8 cellular contexts compared by ENCODE assay signal in genomic region chrX:48957477-48957826, GRCh38. TPM values are rescaled to one million over a fixed set of nuclear protein-coding genes. Genes with fewer than 3 reads are reported as not detected.
DNase-seq lines count a peak whose midpoint lies in the region; ATAC-seq, FAIRE-seq and TF ChIP-seq lines count a peak whose summit lies in the region.

Gene OTUD5, minus strand, starts transcription at chrX:48957607. Its CDS starts 37 bp downstream, at chrX:48957570.

- peaks cover 0 to 27% of the 10 kb centered on the region in 2 donors for H3K4me1 ChIP-seq in kidney (ENCODE audit: control insufficient read depth in 1 of 2, insufficient read depth in 1 of 2, low read depth in 1 of 2, low read length in 2 of 2)

- peak within 1 kb of the TSS; percentile 72 for H3K4me3 ChIP-seq in Jurkat, Clone E6-1 (ENCODE audit: low read length)
- H3K4me3 ChIP-seq in brain microvascular endothelial cell (ENCODE audit: low read depth, low read length) (peak within 1 kb of the TSS; percentile 74), kidney (ENCODE audit: low read length in 2 of 2) (peak within 1 kb of the TSS; percentile 90 to 92)

- intact Hi-C loops in kidney (cut with DNase I) = no loop called here

- FAIRE-seq in D721Med (lab: Jason Lieb, UNC) (no peak), kidney (lab: Jason Lieb, UNC) (no peak)

- H3K9ac ChIP-seq in kidney (ENCODE audit: low read length in 2 of 2) = peak within 1 kb of the TSS; percentile 15 to 84

- H3K36me3 ChIP-seq in brain microvascular endothelial cell (replicated peaks) = no peaks in the 10 kb centered on the region
- peaks cover 0 to 4% of the 10 kb centered on the region in 2 donors for H3K36me3 ChIP-seq in kidney (ENCODE audit: control insufficient read depth in 1 of 2, insufficient read depth in 2 of 2, low read length in 2 of 2)

- peak; percentile 39 for ATAC-seq in GM21528 (IDR thresholded peaks at IDR 0.05; ENCODE audit: low FRiP score, unreplicated experiment)

- in situ Hi-C loops in brain microvascular endothelial cell (cut with HindIII; ENCODE audit: low pct_ligation_motif_present, low sequenced_read_pairs) = no loop called here

- peak within 1 kb of the TSS; percentile 100 for H3K27ac ChIP-seq in brain microvascular endothelial cell
- peak within 1 kb of the TSS; percentile 99 for H3K27ac ChIP-seq in kidney (ENCODE audit: low read depth in 2 of 2, low read length in 2 of 2)

- DNase-seq in D721Med (ENCODE audit: insufficient read length, low spot score) (peak; percentile 53), T-helper 9 cell (peak; percentile 62), brain microvascular endothelial cell (no peak), kidney (peak; percentile 91), pons (ENCODE audit: low spot score) (no peak)
- DNase-seq in Jurkat, Clone E6-1 (ENCODE audit: low read depth, low spot score) = peak; percentile 65
- DNase-seq in stimulated activated CD4-positive, alpha-beta T cell treated with anti-CD3 and anti-CD28 coated beads, Interleukin-15, amount 100 ng/mL, for 48 hours (ENCODE audit: low read depth in 2 of 2) = peak; percentile 58 to 60

- no peaks in the 10 kb centered on the region for H3K27me3 ChIP-seq in brain microvascular endothelial cell (replicated peaks)

- no peak for TF ChIP-seq CTCF in D721Med (IDR thresholded peaks at IDR 0.05; ENCODE audit: insufficient read depth, missing control alignments)
- no peak for TF ChIP-seq CTCF in brain microvascular endothelial cell (IDR thresholded peaks at IDR 0.05; ENCODE audit: low read depth, low read length, missing control alignments)
- TF ChIP-seq CTCF in kidney (IDR thresholded peaks at IDR 0.05; ENCODE audit: borderline replicate concordance, extremely low read depth, insufficient read depth) = no peak

- H3K9me3 ChIP-seq in kidney (ENCODE audit: control insufficient read depth in 1 of 2, low read length in 2 of 2) = no peaks in the 10 kb centered on the region

RNA-seq across cellular contexts. Expression of gene OTUD5, which starts in this region (rescaled TPM):
- 56.0 TPM for polyA plus RNA-seq in Jurkat, Clone E6-1 (2012; ENCODE audit: insufficient read depth, insufficient read length)
- 56.2 TPM for total RNA-seq in kidney
- polyA plus RNA-seq in kidney (ENCODE audit: insufficient read depth, low read depth, low replicate concordance) = 40.2 TPM

Comparison
In these comparisons a context has a peak if more than half of its experiments do, and no peak if none do; other contexts are left out.
1. DNase-seq: peak in D721Med (single experiment), Jurkat, Clone E6-1 (single experiment), T-helper 9 cell (single experiment), kidney (single experiment) and stimulated activated CD4-positive, alpha-beta T cell treated with anti-CD3 and anti-CD28 coated beads, Interleukin-15, amount 100 ng/mL, for 48 hours (2 of 2); none in brain microvascular endothelial cell (single experiment) and pons (single experiment).
2. Peak in every context shown above with its lines, with median percentiles within 50 percentile points of each other: H3K4me3 ChIP-seq.